In genomic region chr14:105021656-105022275, GRCh38 we compare ENCODE assay signal across 1 cellular context.
TF ChIP-seq lines count a peak whose summit lies in the region.

No MANE protein-coding gene starts in this region.

TF ChIP-seq in GM12878, 131 proteins besides CTCF, POLR2A, EP300 and RAD21 (continued from another document and continues in another):
- TF ChIP-seq NR2C2 (IDR thresholded peaks at IDR 0.05; ENCODE audit: borderline replicate concordance, control insufficient read depth, insufficient read length, low read depth) (no peak), RUNX3 (IDR thresholded peaks at IDR 0.05; ENCODE audit: low read length) (no peak), ZZZ3 (IDR thresholded peaks at IDR 0.05; ENCODE audit: control insufficient read depth, insufficient read length, low read depth) (no peak), ZNF217 (IDR thresholded peaks at IDR 0.05) (no peak), FOS (IDR thresholded peaks at IDR 0.05; ENCODE audit: borderline replicate concordance, extremely low read depth, insufficient read length) (no peak), SMARCA5 (IDR thresholded peaks at IDR 0.05) (no peak), ZBTB11 (CRISPR knock-in tag; IDR thresholded peaks at IDR 0.05) (no peak), REST (IDR thresholded peaks at IDR 0.05; ENCODE audit: low read depth, low read length) (no peak), IRF3 (IDR thresholded peaks at IDR 0.05) (no peak), TCF7 (IDR thresholded peaks at IDR 0.05; ENCODE audit: borderline replicate concordance) (no peak), MTA3 (IDR thresholded peaks at IDR 0.05; ENCODE audit: borderline replicate concordance, low read length) (no peak), ASH2L (IDR thresholded peaks at IDR 0.05; ENCODE audit: borderline replicate concordance, low read depth) (no peak), ZBTB40 (IDR thresholded peaks at IDR 0.05; ENCODE audit: borderline replicate concordance) (no peak), HDAC2 (IDR thresholded peaks at IDR 0.05) (no peak), SUZ12 (IDR thresholded peaks at IDR 0.05; ENCODE audit: unreplicated experiment) (no peak), ESRRA (IDR thresholded peaks at IDR 0.05; ENCODE audit: low read length) (no peak), ZNF687 (IDR thresholded peaks at IDR 0.05) (no peak), CBFB (IDR thresholded peaks at IDR 0.05; ENCODE audit: low read depth) (no peak; the same call in 1 of the 2 replicates), SMC3 (IDR thresholded peaks at IDR 0.05; ENCODE audit: borderline replicate concordance, low read length) (no peak), CUX1 (IDR thresholded peaks at IDR 0.05; ENCODE audit: insufficient replicate concordance, low read depth, low read length) (no peak), POLR2AphosphoS2 (IDR thresholded peaks at IDR 0.05; ENCODE audit: low read depth, low read length) (no peak), IKZF1 (conservative IDR thresholded peaks at IDR 0.05) (peak; percentile 63; the same call in 1 of the 2 replicates), STAT3 (IDR thresholded peaks at IDR 0.05; ENCODE audit: low read depth, low read length) (no peak), ZNF384 (IDR thresholded peaks at IDR 0.05; ENCODE audit: borderline replicate concordance, low read depth, low read length) (no peak), TCF12 (IDR thresholded peaks at IDR 0.05; ENCODE audit: low read depth, low read length) (no peak), PML (IDR thresholded peaks at IDR 0.05; ENCODE audit: low read length) (no peak), ETV6 (conservative IDR thresholded peaks at IDR 0.05 in 1 of 2, IDR thresholded peaks at IDR 0.05 in 1 of 2; ENCODE audit: borderline replicate concordance in 1 of 2, low read depth in 1 of 2) (peak in 1 of 2 experiments; percentile 43; a peak in 1 of 4 replicates), ZNF592 (IDR thresholded peaks at IDR 0.05) (no peak)
